9 cellular contexts compared by ENCODE assay signal in the genomic region with DNA sequence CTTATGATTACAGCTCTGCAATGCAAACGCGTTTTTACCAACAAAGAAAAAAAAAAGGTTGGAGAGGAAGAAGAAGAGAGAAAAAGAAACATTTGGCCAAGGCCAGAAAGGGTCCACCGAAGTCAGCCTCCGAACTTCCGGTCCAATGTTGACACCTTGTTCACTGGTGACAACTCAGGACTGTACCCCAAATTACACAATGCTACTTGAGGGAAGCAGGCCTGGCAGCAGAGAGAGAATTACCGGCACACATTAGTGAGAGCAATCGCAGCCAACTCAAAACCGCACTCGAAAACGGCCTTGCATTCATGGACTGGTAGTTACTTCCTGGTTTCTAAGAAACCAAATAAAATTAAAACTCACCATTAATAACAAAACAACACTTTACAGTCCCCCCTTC.
DNase-seq lines count a peak whose midpoint lies in the region; ATAC-seq and TF ChIP-seq lines count a peak whose summit lies in the region.
"Had no signal": no experiment of that assay in that cellular context is flagged by ENCODE, and none has a peak within 500 bp of the region (broad histone marks: within the 10 kb centered on the region; RNA-seq: fewer than 3 reads in every experiment).

No MANE protein-coding gene starts in this region.

- POLR2A ChIA-PET in CD8-positive, alpha-beta T cell (lab: Charles Lee) = no interaction called here

- intact Hi-C loops in CD8-positive, alpha-beta T cell (cut with DNase I, micrococcal nuclease) = no loop called here

- H3K4me3 ChIP-seq in CD8-positive, alpha-beta T cell (ENCODE audit: low read depth, low read length) = no peak overlapping the region

- no peaks in the 10 kb centered on the region for H3K36me3 ChIP-seq in CD8-positive, alpha-beta T cell (ENCODE audit: insufficient read depth, low read length)

- no peaks in the 10 kb centered on the region for H3K9me3 ChIP-seq in CD8-positive, alpha-beta T cell (ENCODE audit: low read length)

- no peak overlapping the region for H3K4me3 Mint-ChIP-seq in neural crest cell
- no peak overlapping the region for H3K4me3 Mint-ChIP-seq in CD8-positive, alpha-beta T cell

- peak; percentile 69 for ATAC-seq in GM18873 (IDR thresholded peaks at IDR 0.05; ENCODE audit: low FRiP score, unreplicated experiment)
- ATAC-seq in HG02884 (IDR thresholded peaks at IDR 0.05; ENCODE audit: unreplicated experiment) = peak; percentile 78
- ATAC-seq in CD8-positive, alpha-beta T cell = no peak
- ATAC-seq: Panc1 had no signal

- H3K27me3 Mint-ChIP-seq in neural crest cell (ENCODE audit: low read depth) = no peaks in the 10 kb centered on the region
- H3K27me3 Mint-ChIP-seq in CD8-positive, alpha-beta T cell (ENCODE audit: low read depth) = no peaks in the 10 kb centered on the region

- H3K9me3 Mint-ChIP-seq in neural crest cell = no peaks in the 10 kb centered on the region
- no peaks in the 10 kb centered on the region for H3K9me3 Mint-ChIP-seq in CD8-positive, alpha-beta T cell

- H3K4me1 Mint-ChIP-seq in neural crest cell = no peaks in the 10 kb centered on the region
- H3K4me1 Mint-ChIP-seq in CD8-positive, alpha-beta T cell (ENCODE audit: low read depth) = peaks cover 9% of the 10 kb centered on the region

- H3K27me3 ChIP-seq in CD8-positive, alpha-beta T cell (ENCODE audit: insufficient read depth, low read length) = no peaks in the 10 kb centered on the region

- DNase-seq in NCI-H526 (lab: John Stamatoyannopoulos, UW) (peak; percentile 59 to 62), neural crest cell (ENCODE audit: low read depth, low spot score) (no peak), NCI-H82 treated with DMSO at 0.1 percent for 48 hours (lab: John Stamatoyannopoulos, UW; ENCODE audit: unreplicated experiment) (no peak), hippocampal formation (lab: John Stamatoyannopoulos, UW) (no peak), GDM1 (lab: John Stamatoyannopoulos, UW) (no peak)
- DNase-seq in CD8-positive, alpha-beta T cell = no peak

- CTCF ChIA-PET in CD8-positive, alpha-beta T cell (lab: Charles Lee) = no interaction called here

- peak overlapping the region; percentile 43 for H3K27ac Mint-ChIP-seq in neural crest cell (ENCODE audit: unreplicated experiment)
- H3K27ac Mint-ChIP-seq in CD8-positive, alpha-beta T cell = no peak overlapping the region

- TF ChIP-seq CTCF in neural crest cell (conservative IDR thresholded peaks at IDR 0.05) = no peak
- TF ChIP-seq CTCF in CD8-positive, alpha-beta T cell (IDR thresholded peaks at IDR 0.05) = no peak

- H3K36me3 Mint-ChIP-seq in neural crest cell (ENCODE audit: low read depth) = no peaks in the 10 kb centered on the region
- H3K36me3 Mint-ChIP-seq in CD8-positive, alpha-beta T cell = peaks cover 4% of the 10 kb centered on the region

- no peaks in the 10 kb centered on the region for H3K4me1 ChIP-seq in CD8-positive, alpha-beta T cell (ENCODE audit: insufficient read depth, low read length)

- no peak overlapping the region for H3K27ac ChIP-seq in CD8-positive, alpha-beta T cell (ENCODE audit: low read depth, low read length)

Comparison
In these comparisons a context has a peak if more than half of its experiments do, and no peak if none do; other contexts are left out.
1. DNase-seq: peak in NCI-H526 (2 of 2); none in neural crest cell (single experiment), NCI-H82 treated with DMSO at 0.1 percent for 48 hours (single experiment), hippocampal formation (0 of 2), GDM1 (single experiment) and CD8-positive, alpha-beta T cell (0 of 7).